Comparison of ENCODE assay signal across 9 cellular contexts in genomic region chr1:147073062-147073432, GRCh38.
A peak's percentile ranks its signal among the peaks of the same experiment; 100 is the strongest.
DNase-seq lines count a peak whose midpoint lies in the region; ATAC-seq and TF ChIP-seq lines count a peak whose summit lies in the region.
"Had no signal": no experiment of that assay in that cellular context is flagged by ENCODE, and none has a peak within 500 bp of the region (broad histone marks: within the 10 kb centered on the region; RNA-seq: fewer than 3 reads in every experiment).

No MANE protein-coding gene starts in this region.

- H3K36me3 Mint-ChIP-seq in activated naive CD8-positive, alpha-beta T cell treated with anti-CD3 and anti-CD28 coated beads, Interleukin-2, amount 50 U/mL, for 24 hours (ENCODE audit: low read depth), result no peaks in the 10 kb centered on the region
- no peaks in the 10 kb centered on the region for H3K36me3 Mint-ChIP-seq in memory B cell
- H3K36me3 Mint-ChIP-seq in progenitor cell of endocrine pancreas (ENCODE audit: insufficient read depth), result peaks cover 1% of the 10 kb centered on the region

- intact Hi-C loops in testis (cut with DNase I; ENCODE audit: low total_unique reads), result no loop called here
- intact Hi-C loops in PC-3 (cut with micrococcal nuclease), result no loop called here

- TF ChIP-seq CTCF in testis (IDR thresholded peaks at IDR 0.05) (no peak), PC-3 (conservative IDR thresholded peaks at IDR 0.05; ENCODE audit: low read depth, low read length) (no peak), progenitor cell of endocrine pancreas (IDR thresholded peaks at IDR 0.05; ENCODE audit: unreplicated experiment) (no peak)

- no peaks in the 10 kb centered on the region for H3K9me2 ChIP-seq in PC-3 (replicated peaks; ENCODE audit: low read length)

- no peaks in the 10 kb centered on the region for H3K79me2 ChIP-seq in PC-3 (ENCODE audit: low read length)

- BruUV-seq in PC-3 (replicated peaks; lab: Mats Ljungman, UMichigan), result no TSS peak

- peak; percentile 29 for ATAC-seq in activated naive CD8-positive, alpha-beta T cell treated with anti-CD3 and anti-CD28 coated beads, Interleukin-2, amount 50 U/mL, for 24 hours
- ATAC-seq in memory B cell (ENCODE audit: low read depth) (peak; percentile 86), PC-3 (no peak)

- POLR2A ChIA-PET in PC-3 (lab: Charles Lee; ENCODE audit: unreplicated experiment), result no interaction called here

- H3K27me3 ChIP-seq in testis (no peaks in the 10 kb centered on the region), PC-3 (ENCODE audit: low read length) (no peaks in the 10 kb centered on the region)

- H3K9me3 Mint-ChIP-seq in activated naive CD8-positive, alpha-beta T cell treated with anti-CD3 and anti-CD28 coated beads, Interleukin-2, amount 50 U/mL, for 24 hours, result no peaks in the 10 kb centered on the region
- H3K9me3 Mint-ChIP-seq in memory B cell, result no peaks in the 10 kb centered on the region
- peaks cover 5% of the 10 kb centered on the region for H3K9me3 Mint-ChIP-seq in progenitor cell of endocrine pancreas (ENCODE audit: low read depth)

- H3K9me3 ChIP-seq in testis (no peaks in the 10 kb centered on the region), PC-3 (ENCODE audit: low read length) (no peaks in the 10 kb centered on the region)

- H3K4me1 ChIP-seq in testis (no peaks in the 10 kb centered on the region), PC-3 (ENCODE audit: insufficient read depth, low read length) (peaks cover 13% of the 10 kb centered on the region)

- no peak for TF ChIP-seq POLR2A in testis (IDR thresholded peaks at IDR 0.05)

- H3K27ac ChIP-seq in testis (no peak overlapping the region), PC-3 (ENCODE audit: low read length) (no peak overlapping the region)

- CTCF ChIA-PET in PC-3 (lab: Charles Lee), result no interaction called here

- no peak overlapping the region for H2AFZ ChIP-seq in PC-3 (ENCODE audit: low read length)

- H3K36me3 ChIP-seq in testis (ENCODE audit: low read depth, missing control alignments) (no peaks in the 10 kb centered on the region), PC-3 (ENCODE audit: low read depth, low read length) (no peaks in the 10 kb centered on the region)

- peak overlapping the region; percentile 73 for H3K4me3 Mint-ChIP-seq in activated naive CD8-positive, alpha-beta T cell treated with anti-CD3 and anti-CD28 coated beads, Interleukin-2, amount 50 U/mL, for 24 hours
- H3K4me3 Mint-ChIP-seq in memory B cell (peak overlapping the region; percentile 85), progenitor cell of endocrine pancreas (ENCODE audit: low read depth) (no peak overlapping the region)

- WGBS in testis, 2 donors, result 5 to 7% methylated on average over 21 of the region's 21 CpGs

- peaks cover 76% of the 10 kb centered on the region for H3K27me3 Mint-ChIP-seq in activated naive CD8-positive, alpha-beta T cell treated with anti-CD3 and anti-CD28 coated beads, Interleukin-2, amount 50 U/mL, for 24 hours
- H3K27me3 Mint-ChIP-seq in memory B cell (peaks cover 17% of the 10 kb centered on the region), progenitor cell of endocrine pancreas (peaks cover 73% of the 10 kb centered on the region)

- peak; percentile 37 for DNase-seq in activated T-cell treated with anti-CD3 and anti-CD28 coated beads, Interleukin-2, amount 50 U/mL, for 1 hour
- DNase-seq in activated T-cell treated with anti-CD3 and anti-CD28 coated beads for 4 hours (no peak), memory B cell (ENCODE audit: low spot score in 2 of 2) (no peak), testis (no peak), PC-3 (no peak), progenitor cell of endocrine pancreas (ENCODE audit: low spot score, unreplicated experiment) (no peak)
- peak; percentile 25 for DNase-seq in activated naive CD8-positive, alpha-beta T cell treated with anti-CD3 and anti-CD28 coated beads, Interleukin-2, amount 50 U/mL, for 24 hours
- DNase-seq in NK-92 treated with Interleukin-12 subunit alpha and Interleukin-12 subunit beta, amount 100 ng/mL, for 24 hours (lab: John Stamatoyannopoulos, UW), result no peak
- DNase-seq: activated effector memory CD4-positive, alpha-beta T cell treated with Interleukin-2 at 50 U/mL for 16 hours had no signal

- H3K27ac Mint-ChIP-seq in activated naive CD8-positive, alpha-beta T cell treated with anti-CD3 and anti-CD28 coated beads, Interleukin-2, amount 50 U/mL, for 24 hours, result no peak overlapping the region
- H3K27ac Mint-ChIP-seq in memory B cell (peak overlapping the region; percentile 75), progenitor cell of endocrine pancreas (no peak overlapping the region)

- H4K20me1 ChIP-seq in PC-3 (ENCODE audit: low read length), result no peaks in the 10 kb centered on the region

- no peak overlapping the region for H3K9ac ChIP-seq in PC-3 (ENCODE audit: low read length)

- H3K4me3 ChIP-seq in testis, result peak overlapping the region; percentile 2 to 36
- no peak overlapping the region for H3K4me3 ChIP-seq in PC-3 (ENCODE audit: low read length)

- H3F3A ChIP-seq in PC-3 (ENCODE audit: low read length, unreplicated experiment), result no peaks in the 10 kb centered on the region

- H3K4me2 ChIP-seq in PC-3 (ENCODE audit: low read length), result no peak overlapping the region

- H3K4me1 Mint-ChIP-seq in activated naive CD8-positive, alpha-beta T cell treated with anti-CD3 and anti-CD28 coated beads, Interleukin-2, amount 50 U/mL, for 24 hours, result peaks cover 16% of the 10 kb centered on the region
- peaks cover 11% of the 10 kb centered on the region for H3K4me1 Mint-ChIP-seq in memory B cell
- H3K4me1 Mint-ChIP-seq in progenitor cell of endocrine pancreas (ENCODE audit: low read depth), result peaks cover 7% of the 10 kb centered on the region

Comparison
In these comparisons a context has a peak if more than half of its experiments do, and no peak if none do; other contexts are left out.
1. DNase-seq: peak in activated T-cell treated with anti-CD3 and anti-CD28 coated beads, Interleukin-2, amount 50 U/mL, for 1 hour (single experiment) and activated naive CD8-positive, alpha-beta T cell treated with anti-CD3 and anti-CD28 coated beads, Interleukin-2, amount 50 U/mL, for 24 hours (single experiment); none in activated T-cell treated with anti-CD3 and anti-CD28 coated beads for 4 hours (single experiment), memory B cell (0 of 2), testis (single experiment), PC-3 (single experiment), NK-92 treated with Interleukin-12 subunit alpha and Interleukin-12 subunit beta, amount 100 ng/mL, for 24 hours (single experiment) and progenitor cell of endocrine pancreas (single experiment).